Comparison of ENCODE assay signal across 34 cellular contexts in genomic region chr14:79304279-79304678, GRCh38.
"Had no signal": no experiment of that assay in that cellular context is flagged by ENCODE, and none has a peak within 500 bp of the region (broad histone marks: within the 10 kb centered on the region; RNA-seq: fewer than 3 reads in every experiment).

No MANE protein-coding gene starts in this region.

- DNase-seq: Karpas-422, Kasumi-1, MG63, MM.1S, MV-4-11, NCI-H1048, NCI-H1092, NCI-H1092 treated with DMSO at 0.1 percent for 48 hours, NCI-H1105, NCI-H1105 treated with DMSO at 0.1 percent for 48 hours, NCI-H1417, NCI-H1417 treated with DMSO at 0.1 percent for 48 hours, NCI-H1436, NCI-H1436 treated with DMSO at 0.1 percent for 48 hours, NCI-H146, NCI-H1694, NCI-H1694 treated with DMSO at 0.1 percent for 48 hours, NCI-H187, NCI-H187 treated with DMSO at 0.1 percent for 48 hours, NCI-H1930, NCI-H2029, NCI-H2029 treated with DMSO at 0.1 percent for 48 hours, NCI-H2081, NCI-H2081 treated with DMSO at 0.1 percent for 48 hours, NCI-H2107, NCI-H2171, NCI-H2171 treated with DMSO at 0.1 percent for 48 hours, NCI-H2227 treated with DMSO at 0.1 percent for 48 hours, NCI-H226, NCI-H345, NCI-H446, NCI-H446 treated with DMSO at 0.1 percent for 48 hours, NCI-H510A, NCI-H510A treated with DMSO at 0.1 percent for 48 hours had no signal

- H3K36me3 ChIP-seq: MG63 had no signal

- H3K9me3 ChIP-seq: MG63 had no signal

- H3K4me3 ChIP-seq: MG63 had no signal
